1 cellular context compared by ENCODE assay signal in genomic region chr9:68739631-68740174, GRCh38.
A peak's percentile ranks its signal among the peaks of the same experiment; 100 is the strongest.
TF ChIP-seq lines count a peak whose summit lies in the region.

No MANE protein-coding gene starts in this region.

TF ChIP-seq in HepG2, 621 proteins besides CTCF, POLR2A, EP300 and RAD21 (continued from another document and continues in another):
- TF ChIP-seq ZNF687 (CRISPR knock-in tag; IDR thresholded peaks at IDR 0.05), result no peak
- TF ChIP-seq TERF1 (CRISPR knock-in tag; IDR thresholded peaks at IDR 0.05), result no peak
- peak; percentile 17; the same call in 1 of the 2 replicates for TF ChIP-seq SIX1 (CRISPR knock-in tag; IDR thresholded peaks at IDR 0.05; ENCODE audit: borderline replicate concordance)
- TF ChIP-seq ZFAT (CRISPR knock-in tag; conservative IDR thresholded peaks at IDR 0.05), result no peak
- TF ChIP-seq MAX (IDR thresholded peaks at IDR 0.05), result peak; percentile 48
- TF ChIP-seq TMF1 (CRISPR knock-in tag; IDR thresholded peaks at IDR 0.05; ENCODE audit: low read depth), result no peak
- peak; percentile 83 for TF ChIP-seq CREM (IDR thresholded peaks at IDR 0.05)
- no peak for TF ChIP-seq CREM (CRISPR knock-in tag; IDR thresholded peaks at IDR 0.05)
- TF ChIP-seq JUND (CRISPR knock-in tag; IDR thresholded peaks at IDR 0.05), result no peak
- TF ChIP-seq ZNF737 (CRISPR knock-in tag; IDR thresholded peaks at IDR 0.05; ENCODE audit: borderline replicate concordance), result no peak
- no peak for TF ChIP-seq ZNF160 (CRISPR knock-in tag; IDR thresholded peaks at IDR 0.05)
- no peak for TF ChIP-seq TRIM24 (CRISPR knock-in tag; IDR thresholded peaks at IDR 0.05)
- no peak; the same call in none of the 2 replicates for TF ChIP-seq CEBPG (CRISPR knock-in tag; IDR thresholded peaks at IDR 0.05)
- no peak for TF ChIP-seq RFX3 (CRISPR knock-in tag; IDR thresholded peaks at IDR 0.05)
- TF ChIP-seq MXD1 (CRISPR knock-in tag; IDR thresholded peaks at IDR 0.05), result no peak
- no peak for TF ChIP-seq ZNF33A (CRISPR knock-in tag; IDR thresholded peaks at IDR 0.05; ENCODE audit: borderline replicate concordance)
- TF ChIP-seq USF2 (IDR thresholded peaks at IDR 0.05; ENCODE audit: low read depth, low read length), result no peak
- no peak for TF ChIP-seq USF2 (CRISPR knock-in tag; IDR thresholded peaks at IDR 0.05; ENCODE audit: borderline replicate concordance)
- TF ChIP-seq SUZ12 (IDR thresholded peaks at IDR 0.05; ENCODE audit: low read depth, low read length), result no peak
- 0 out of 2 replicates have a peak, but pooled peaks have one; percentile 27 for TF ChIP-seq ARNT2 (CRISPR knock-in tag; IDR thresholded peaks at IDR 0.05; ENCODE audit: low read depth)
- TF ChIP-seq CENPBD1 (CRISPR knock-in tag; IDR thresholded peaks at IDR 0.05; ENCODE audit: borderline replicate concordance, low read depth), result no peak
- no peak; the same call in 1 of the 2 replicates for TF ChIP-seq CBFB (CRISPR knock-in tag; IDR thresholded peaks at IDR 0.05)
- no peak for TF ChIP-seq ZBTB3 (CRISPR knock-in tag; IDR thresholded peaks at IDR 0.05; ENCODE audit: borderline replicate concordance, low read depth)
- TF ChIP-seq ZNF121 (CRISPR knock-in tag; IDR thresholded peaks at IDR 0.05), result peak; percentile 67
- TF ChIP-seq ZFP36L2 (CRISPR knock-in tag; IDR thresholded peaks at IDR 0.05), result no peak
- TF ChIP-seq SAP130 (CRISPR knock-in tag; IDR thresholded peaks at IDR 0.05; ENCODE audit: low read depth), result peak; percentile 85
- TF ChIP-seq ZNF770 (CRISPR knock-in tag; IDR thresholded peaks at IDR 0.05), result no peak
- TF ChIP-seq KDM3A (CRISPR knock-in tag; IDR thresholded peaks at IDR 0.05; ENCODE audit: low read depth), result 0 out of 2 replicates have a peak, but pooled peaks have one; percentile 60
- no peak for TF ChIP-seq ATM (IDR thresholded peaks at IDR 0.05; ENCODE audit: borderline replicate concordance)
- TF ChIP-seq ZFP36L1 (CRISPR knock-in tag; IDR thresholded peaks at IDR 0.05), result no peak
- TF ChIP-seq MAF1 (CRISPR knock-in tag; IDR thresholded peaks at IDR 0.05; ENCODE audit: borderline replicate concordance), result no peak
- no peak for TF ChIP-seq SKI (IDR thresholded peaks at IDR 0.05; ENCODE audit: partially characterized antibody)
- no peak; the same call in 1 of the 2 replicates for TF ChIP-seq ZNF749 (CRISPR knock-in tag; IDR thresholded peaks at IDR 0.05; ENCODE audit: borderline replicate concordance)
- TF ChIP-seq ZNF207 (IDR thresholded peaks at IDR 0.05; ENCODE audit: borderline replicate concordance), result no peak
- TF ChIP-seq SSRP1 (CRISPR knock-in tag; IDR thresholded peaks at IDR 0.05), result 0 out of 2 replicates have a peak, but pooled peaks have one; percentile 45
- peak; percentile 95 for TF ChIP-seq SALL1 (CRISPR knock-in tag; IDR thresholded peaks at IDR 0.05)
- TF ChIP-seq ZNF234 (CRISPR knock-in tag; conservative IDR thresholded peaks at IDR 0.05), result no peak
- TF ChIP-seq ZNF101 (CRISPR knock-in tag; IDR thresholded peaks at IDR 0.05; ENCODE audit: borderline replicate concordance, low read depth), result no peak
- no peak for TF ChIP-seq ATF6 (CRISPR knock-in tag; conservative IDR thresholded peaks at IDR 0.05)
- TF ChIP-seq LBX2 (CRISPR knock-in tag; IDR thresholded peaks at IDR 0.05; ENCODE audit: borderline replicate concordance), result no peak
- no peak for TF ChIP-seq REXO4 (CRISPR knock-in tag; IDR thresholded peaks at IDR 0.05; ENCODE audit: borderline replicate concordance)
- peak; percentile 98 for TF ChIP-seq BCL6 (CRISPR knock-in tag; IDR thresholded peaks at IDR 0.05)
- TF ChIP-seq ZNF720 (CRISPR knock-in tag; IDR thresholded peaks at IDR 0.05), result no peak
- no peak for TF ChIP-seq NR1H2 (CRISPR knock-in tag; IDR thresholded peaks at IDR 0.05; ENCODE audit: borderline replicate concordance, low read depth)
- no peak for TF ChIP-seq PBX3 (CRISPR knock-in tag; IDR thresholded peaks at IDR 0.05; ENCODE audit: borderline replicate concordance)
- TF ChIP-seq SATB2 (CRISPR knock-in tag; IDR thresholded peaks at IDR 0.05), result no peak
- TF ChIP-seq CREB3 (CRISPR knock-in tag; IDR thresholded peaks at IDR 0.05), result no peak
- no peak for TF ChIP-seq TAF1 (CRISPR knock-in tag; IDR thresholded peaks at IDR 0.05)
- TF ChIP-seq ZBTB44 (CRISPR knock-in tag; IDR thresholded peaks at IDR 0.05), result no peak
- no peak for TF ChIP-seq ZNF432 (CRISPR knock-in tag; IDR thresholded peaks at IDR 0.05; ENCODE audit: borderline replicate concordance)
- peak; percentile 39 for TF ChIP-seq ZNF781 (CRISPR knock-in tag; IDR thresholded peaks at IDR 0.05; ENCODE audit: borderline replicate concordance, not compliant biosample characterization)
- no peak for TF ChIP-seq ZFY (CRISPR knock-in tag; IDR thresholded peaks at IDR 0.05)
